29 cellular contexts compared by ENCODE assay signal in the genomic region with DNA sequence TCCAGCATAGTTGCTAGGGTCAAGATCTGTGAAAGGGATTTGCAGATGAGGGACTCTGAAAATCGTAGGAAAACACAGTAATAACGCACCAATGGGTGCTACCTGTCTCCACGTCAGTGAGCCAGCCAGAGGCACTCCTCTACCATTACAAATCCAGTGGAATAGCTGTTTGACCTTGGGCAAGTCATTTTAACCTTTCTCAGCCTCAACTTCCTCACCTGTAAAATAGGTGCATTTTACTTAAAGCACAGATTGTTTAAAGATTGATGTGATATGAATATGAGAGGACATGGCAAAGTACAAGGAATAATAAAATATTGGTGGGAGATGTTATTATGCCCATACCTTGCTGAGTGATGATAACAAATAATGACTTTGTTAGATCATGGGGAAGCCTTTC.
"Had no signal": no experiment of that assay in that cellular context is flagged by ENCODE, and none has a peak within 500 bp of the region (broad histone marks: within the 10 kb centered on the region; RNA-seq: fewer than 3 reads in every experiment).

No MANE protein-coding gene starts in this region.

- H3K4me1 Mint-ChIP-seq: stimulated activated effector memory CD8-positive, alpha-beta T cell treated with anti-CD3 and anti-CD28 coated beads, Interleukin-12 subunit alpha, Interleukin-12 subunit beta, amount 100 ng/mL, for 72 hours; stimulated activated memory B cell treated with anti-CD40 and anti-IgM and Interleukin-4, amounts not matched to agents 10 μg/mL and 1 μg/mL and 100 μg/mL, for 72 hours; stimulated activated naive B cell treated with anti-CD40 and anti-IgM and Interleukin-4, amounts not matched to agents 10 μg/mL and 1 μg/mL and 100 μg/mL, for 72 hours; stimulated activated naive CD8-positive, alpha-beta T cell treated with anti-CD3 and anti-CD28 coated beads, Interleukin-15, amount 100 ng/mL, for 72 hours had no signal

- H3K9me3 Mint-ChIP-seq: stimulated activated effector memory CD8-positive, alpha-beta T cell treated with anti-CD3 and anti-CD28 coated beads, Interleukin-12 subunit alpha, Interleukin-12 subunit beta, amount 100 ng/mL, for 72 hours; stimulated activated naive CD8-positive, alpha-beta T cell treated with anti-CD3 and anti-CD28 coated beads, Interleukin-15, amount 100 ng/mL, for 72 hours; stimulated activated naive CD8-positive, alpha-beta T cell treated with anti-CD3 and anti-CD28 coated beads, Interleukin-15, Interleukin-2, amounts not matched to agents 100 ng/mL and 50 ng/mL, for 24 hours; type B pancreatic cell had no signal

- ATAC-seq: stimulated activated effector memory CD8-positive, alpha-beta T cell treated with anti-CD3 and anti-CD28 coated beads, Interleukin-12 subunit alpha, Interleukin-12 subunit beta, amount 100 ng/mL, for 72 hours; stimulated activated memory B cell treated with anti-CD40 and anti-IgM and Interleukin-4, amounts not matched to agents 10 μg/mL and 1 μg/mL and 100 μg/mL, for 72 hours; stimulated activated naive B cell treated with anti-CD40 and anti-IgM and Interleukin-4, amounts not matched to agents 10 μg/mL and 1 μg/mL and 100 μg/mL, for 72 hours; stimulated activated naive CD8-positive, alpha-beta T cell treated with anti-CD3 and anti-CD28 coated beads, Interleukin-15, amount 100 ng/mL, for 72 hours; stimulated activated naive CD8-positive, alpha-beta T cell treated with anti-CD3 and anti-CD28 coated beads, Interleukin-15, Interleukin-2, amounts not matched to agents 100 U/mL and 50 U/mL, for 24 hours; upper lobe of right lung had no signal

- H3K36me3 ChIP-seq: stomach, suprapubic skin, thoracic aorta, thyroid gland, tibial artery, tibial nerve, transverse colon, upper lobe of left lung, upper lobe of right lung, uterus, vagina had no signal

- H3K27ac Mint-ChIP-seq: stimulated activated effector memory CD8-positive, alpha-beta T cell treated with anti-CD3 and anti-CD28 coated beads, Interleukin-12 subunit alpha, Interleukin-12 subunit beta, amount 100 ng/mL, for 72 hours; stimulated activated memory B cell treated with anti-CD40 and anti-IgM and Interleukin-4, amounts not matched to agents 10 μg/mL and 1 μg/mL and 100 μg/mL, for 72 hours; stimulated activated naive B cell treated with anti-CD40 and anti-IgM and Interleukin-4, amounts not matched to agents 10 μg/mL and 1 μg/mL and 100 μg/mL, for 72 hours; stimulated activated naive CD8-positive, alpha-beta T cell treated with anti-CD3 and anti-CD28 coated beads, Interleukin-15, amount 100 ng/mL, for 72 hours; stimulated activated naive CD8-positive, alpha-beta T cell treated with anti-CD3 and anti-CD28 coated beads, Interleukin-15, Interleukin-2, amounts not matched to agents 100 ng/mL and 50 ng/mL, for 24 hours; type B pancreatic cell had no signal

- DNase-seq: stimulated activated CD4-positive, alpha-beta T cell treated with anti-CD3 and anti-CD28 coated beads, Interleukin-2, amount 100 ng/mL, for 48 hours; stimulated activated CD4-positive, alpha-beta T cell treated with anti-CD3 and anti-CD28 coated beads, Interleukin-4, amount 100 ng/mL, for 1 hour; stimulated activated CD4-positive, alpha-beta T cell treated with anti-CD3 and anti-CD28 coated beads, Interleukin-4, amount 100 ng/mL, for 24 hours; stimulated activated CD4-positive, alpha-beta T cell treated with anti-CD3 and anti-CD28 coated beads, Interleukin-4, amount 100 ng/mL, for 4 hours; stimulated activated CD8-positive, alpha-beta memory T cell treated with anti-CD3 and anti-CD28 coated beads, Interleukin-4, amount 100 ng/mL, for 48 hours; stimulated activated naive B cell treated with anti-CD40 and anti-IgM and Interleukin-4, amounts not matched to agents 10 μg/mL and 1 μg/mL and 100 μg/mL, for 72 hours; stimulated activated naive CD4-positive, alpha-beta T cell; stimulated activated naive CD4-positive, alpha-beta T cell treated with Interleukin-2 at 50 U/mL for 16 hours; stimulated activated naive CD8-positive, alpha-beta T cell treated with anti-CD3 and anti-CD28 coated beads, Interleukin-15, amount 100 ng/mL, for 72 hours; stimulated activated naive CD8-positive, alpha-beta T cell treated with anti-CD3 and anti-CD28 coated beads, Interleukin-15, Interleukin-2, amounts not matched to agents 100 U/mL and 50 U/mL, for 24 hours; stomach; substantia nigra; testis; thyroid gland; tibial artery; transverse colon; trophoblast cell; upper lobe of right lung; uterus had no signal

- FAIRE-seq: urothelium cell line had no signal

- H3K9me3 ChIP-seq: stomach, suprapubic skin, testis, thoracic aorta, thyroid gland, tibial artery, tibial nerve, transverse colon, upper lobe of left lung, upper lobe of right lung, uterus, vagina had no signal

- H3K4me3 ChIP-seq: stomach, suprapubic skin, testis, thoracic aorta, thyroid gland, tibial artery, tibial nerve, transverse colon, upper lobe of left lung, upper lobe of right lung, uterus, vagina had no signal

- H3K27me3 ChIP-seq: stomach, suprapubic skin, testis, thyroid gland, tibial artery, tibial nerve, transverse colon, upper lobe of left lung, upper lobe of right lung, uterus, vagina had no signal

- H3K4me3 Mint-ChIP-seq: stimulated activated effector memory CD8-positive, alpha-beta T cell treated with anti-CD3 and anti-CD28 coated beads, Interleukin-12 subunit alpha, Interleukin-12 subunit beta, amount 100 ng/mL, for 72 hours; stimulated activated memory B cell treated with anti-CD40 and anti-IgM and Interleukin-4, amounts not matched to agents 10 μg/mL and 1 μg/mL and 100 μg/mL, for 72 hours; stimulated activated naive B cell treated with anti-CD40 and anti-IgM and Interleukin-4, amounts not matched to agents 10 μg/mL and 1 μg/mL and 100 μg/mL, for 72 hours; stimulated activated naive CD8-positive, alpha-beta T cell treated with anti-CD3 and anti-CD28 coated beads, Interleukin-15, amount 100 ng/mL, for 72 hours; stimulated activated naive CD8-positive, alpha-beta T cell treated with anti-CD3 and anti-CD28 coated beads, Interleukin-15, Interleukin-2, amounts not matched to agents 100 ng/mL and 50 ng/mL, for 24 hours; type B pancreatic cell had no signal

- H3K27me3 Mint-ChIP-seq: type B pancreatic cell had no signal

- H3K36me3 Mint-ChIP-seq: stimulated activated effector memory CD8-positive, alpha-beta T cell treated with anti-CD3 and anti-CD28 coated beads, Interleukin-12 subunit alpha, Interleukin-12 subunit beta, amount 100 ng/mL, for 72 hours; stimulated activated memory B cell treated with anti-CD40 and anti-IgM and Interleukin-4, amounts not matched to agents 10 μg/mL and 1 μg/mL and 100 μg/mL, for 72 hours; stimulated activated naive B cell treated with anti-CD40 and anti-IgM and Interleukin-4, amounts not matched to agents 10 μg/mL and 1 μg/mL and 100 μg/mL, for 72 hours had no signal

- H3K27ac ChIP-seq: stomach, suprapubic skin, testis, thoracic aorta, thyroid gland, tibial artery, tibial nerve, transverse colon, upper lobe of left lung, upper lobe of right lung, uterus, vagina had no signal
